14 cellular contexts compared by ENCODE assay signal in the genomic region with DNA sequence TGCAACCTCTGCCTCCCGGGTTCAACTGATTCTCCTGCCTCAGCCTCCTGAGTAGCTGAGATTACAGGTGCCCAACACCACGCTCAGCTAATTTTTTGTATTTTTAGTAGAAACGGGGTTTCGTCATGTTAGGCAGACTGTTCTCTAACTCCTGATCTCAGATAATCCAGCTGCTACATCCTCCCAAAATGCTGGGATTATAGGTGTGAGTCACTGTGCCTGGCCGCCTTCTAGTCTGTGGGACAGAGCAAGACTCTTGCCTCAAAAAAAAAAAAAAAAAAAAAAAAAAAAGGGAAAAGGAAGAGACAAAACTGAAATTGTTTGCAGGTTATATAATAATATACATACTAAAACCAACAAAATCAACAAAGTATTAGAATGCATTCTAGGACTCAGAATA.
"Had no signal": no experiment of that assay in that cellular context is flagged by ENCODE, and none has a peak within 500 bp of the region (broad histone marks: within the 10 kb centered on the region; RNA-seq: fewer than 3 reads in every experiment).

No MANE protein-coding gene starts in this region.

- H3K79me2 ChIP-seq: parathyroid adenoma had no signal

- H3K27me3 ChIP-seq: brain microvascular endothelial cell, stomach had no signal

- DNase-seq: activated B cell treated with CpG ODN at 0.5 μM for 24 hours; activated CD4-positive, alpha-beta T cell treated with anti-CD3 and anti-CD28 coated beads, Interleukin-2, amount 10 ng/mL, durations not matched to agents 7 days and 5 days; activated CD8-positive, alpha-beta memory T cell treated with anti-CD3 and anti-CD28 coated beads for 24 hours; activated naive CD4-positive, alpha-beta T cell treated with anti-CD3 and anti-CD28 coated beads, Interleukin-2, amount 50 U/mL, for 16 hours; activated T-cell treated with anti-CD3 and anti-CD28 coated beads for 4 hours; kidney glomerular epithelial cell; retina; stomach; T-helper 17 cell had no signal

- H3K4me3 Mint-ChIP-seq: activated B cell treated with CpG ODN at 0.5 μM for 24 hours; activated CD4-positive, alpha-beta T cell treated with anti-CD3 and anti-CD28 coated beads, Interleukin-2, amount 10 ng/mL, durations not matched to agents 7 days and 5 days; activated T-helper 17 cell treated with anti-CD3 and anti-CD28 coated beads, Interleukin-2, amount 50 U/mL, for 72 hours; mesothelial cell of epicardium; T-helper 17 cell had no signal

- H2AFZ ChIP-seq: parathyroid adenoma had no signal

- H3K4me1 ChIP-seq: parathyroid adenoma, stomach had no signal

- H3K4me3 ChIP-seq: stomach, thoracic aorta had no signal

- H3K9me3 ChIP-seq: thoracic aorta had no signal

- H3K4me1 Mint-ChIP-seq: activated B cell treated with CpG ODN at 0.5 μM for 24 hours; activated CD4-positive, alpha-beta T cell treated with anti-CD3 and anti-CD28 coated beads, Interleukin-2, amount 10 ng/mL, durations not matched to agents 7 days and 5 days; mesothelial cell of epicardium; T-helper 17 cell had no signal

- H3K27me3 Mint-ChIP-seq: activated B cell treated with CpG ODN at 0.5 μM for 24 hours; activated CD4-positive, alpha-beta T cell treated with anti-CD3 and anti-CD28 coated beads, Interleukin-2, amount 10 ng/mL, durations not matched to agents 7 days and 5 days; activated T-helper 17 cell treated with anti-CD3 and anti-CD28 coated beads, Interleukin-2, amount 50 U/mL, for 72 hours; T-helper 17 cell had no signal

- H3K27ac Mint-ChIP-seq: activated B cell treated with CpG ODN at 0.5 μM for 24 hours; activated CD4-positive, alpha-beta T cell treated with anti-CD3 and anti-CD28 coated beads, Interleukin-2, amount 10 ng/mL, durations not matched to agents 7 days and 5 days; mesothelial cell of epicardium; T-helper 17 cell had no signal

- H3K27ac ChIP-seq: brain microvascular endothelial cell, parathyroid adenoma, stomach, thoracic aorta had no signal

- H3K9ac ChIP-seq: parathyroid adenoma had no signal

- H3K36me3 ChIP-seq: brain microvascular endothelial cell, thoracic aorta had no signal
